In genomic region chr2:224971214-224971613, GRCh38 we compare ENCODE assay signal across 9 cellular contexts.
DNase-seq lines count a peak whose midpoint lies in the region; ATAC-seq and TF ChIP-seq lines count a peak whose summit lies in the region.
"Had no signal": no experiment of that assay in that cellular context is flagged by ENCODE, and none has a peak within 500 bp of the region (broad histone marks: within the 10 kb centered on the region; RNA-seq: fewer than 3 reads in every experiment).

No MANE protein-coding gene starts in this region.

- no peak overlapping the region for H3K4me3 ChIP-seq in MM.1S (ENCODE audit: low read length)

- no peak overlapping the region for H3K9ac ChIP-seq in MM.1S (ENCODE audit: low read length)

- H2AFZ ChIP-seq in MM.1S (ENCODE audit: low read length): no peak overlapping the region

- H3K79me2 ChIP-seq in MM.1S (ENCODE audit: low read length): peaks cover 56% of the 10 kb centered on the region

- peaks cover 14% of the 10 kb centered on the region for H3F3A ChIP-seq in MM.1S (ENCODE audit: insufficient read depth, low read length)

- no peaks in the 10 kb centered on the region for H3K9me2 ChIP-seq in MM.1S (replicated peaks; ENCODE audit: insufficient read depth, low read length)

- H4K20me1 ChIP-seq in MM.1S (ENCODE audit: insufficient read depth, low read length): no peaks in the 10 kb centered on the region

- DNase-seq in DMS153 treated with DMSO at 0.1 percent for 48 hours (lab: John Stamatoyannopoulos, UW; ENCODE audit: unreplicated experiment): peak; percentile 89
- peak; percentile 61 for DNase-seq in MM.1S
- DNase-seq in foreskin keratinocyte: peak in 1 of 2 donors; percentile 7
- no peak for DNase-seq in NCI-H1048 (lab: John Stamatoyannopoulos, UW)
- DNase-seq in GM13976 (ENCODE audit: low spot score): no peak
- DNase-seq: posterior cingulate gyrus had no signal

- in situ Hi-C loops in GM13976 (cut with MboI; ENCODE audit: low sequenced_read_pairs, unreplicated experiment): no loop called here

- peak; percentile 51 for ATAC-seq in GM21381 (IDR thresholded peaks at IDR 0.05; ENCODE audit: unreplicated experiment)
- peak; percentile 71 for ATAC-seq in foreskin keratinocyte
- no peak for ATAC-seq in GM19397 (IDR thresholded peaks at IDR 0.05; ENCODE audit: unreplicated experiment)
- ATAC-seq in HG02870 (IDR thresholded peaks at IDR 0.05; ENCODE audit: unreplicated experiment): no peak

- H3K4me1 ChIP-seq in MM.1S (ENCODE audit: low read length) (peaks cover 53% of the 10 kb centered on the region), foreskin keratinocyte (peaks cover 14% of the 10 kb centered on the region)

- H3K27me3 ChIP-seq in MM.1S (replicated peaks; ENCODE audit: insufficient read depth, low read length): no peaks in the 10 kb centered on the region
- H3K27me3 ChIP-seq in foreskin keratinocyte: no peaks in the 10 kb centered on the region

- TF ChIP-seq CTCF in MM.1S (IDR thresholded peaks at IDR 0.05; ENCODE audit: low read length): no peak
- no peak for TF ChIP-seq CTCF in foreskin keratinocyte (conservative IDR thresholded peaks at IDR 0.05)
- no peak for TF ChIP-seq CTCF in GM13976 (IDR thresholded peaks at IDR 0.05; ENCODE audit: borderline replicate concordance, control extremely low read depth, extremely low read depth, insufficient read depth, missing control alignments)

- no peaks in the 10 kb centered on the region for H3K36me3 ChIP-seq in MM.1S (replicated peaks; ENCODE audit: insufficient read depth, low read length)

- H3K27ac ChIP-seq in MM.1S (ENCODE audit: low read length) (peak overlapping the region; percentile 71; the same call in 1 of the 2 replicates), foreskin keratinocyte (no peak overlapping the region)

- peak overlapping the region; percentile 91; the same call in 1 of the 2 replicates for H3K4me2 ChIP-seq in MM.1S (ENCODE audit: low read depth, low read length)

- no peaks in the 10 kb centered on the region for H3K9me3 ChIP-seq in MM.1S (replicated peaks; ENCODE audit: insufficient read depth, low read length)

Comparison
In these comparisons a context has a peak if more than half of its experiments do, and no peak if none do; other contexts are left out.
1. DNase-seq: peak in DMS153 treated with DMSO at 0.1 percent for 48 hours (single experiment) and MM.1S (single experiment); none in NCI-H1048 (single experiment) and GM13976 (single experiment).
2. ATAC-seq: peak in GM21381 (single experiment) and foreskin keratinocyte (single experiment); none in GM19397 (single experiment) and HG02870 (single experiment).